Comparison of ENCODE assay signal across 1 cellular context in the genomic region with DNA sequence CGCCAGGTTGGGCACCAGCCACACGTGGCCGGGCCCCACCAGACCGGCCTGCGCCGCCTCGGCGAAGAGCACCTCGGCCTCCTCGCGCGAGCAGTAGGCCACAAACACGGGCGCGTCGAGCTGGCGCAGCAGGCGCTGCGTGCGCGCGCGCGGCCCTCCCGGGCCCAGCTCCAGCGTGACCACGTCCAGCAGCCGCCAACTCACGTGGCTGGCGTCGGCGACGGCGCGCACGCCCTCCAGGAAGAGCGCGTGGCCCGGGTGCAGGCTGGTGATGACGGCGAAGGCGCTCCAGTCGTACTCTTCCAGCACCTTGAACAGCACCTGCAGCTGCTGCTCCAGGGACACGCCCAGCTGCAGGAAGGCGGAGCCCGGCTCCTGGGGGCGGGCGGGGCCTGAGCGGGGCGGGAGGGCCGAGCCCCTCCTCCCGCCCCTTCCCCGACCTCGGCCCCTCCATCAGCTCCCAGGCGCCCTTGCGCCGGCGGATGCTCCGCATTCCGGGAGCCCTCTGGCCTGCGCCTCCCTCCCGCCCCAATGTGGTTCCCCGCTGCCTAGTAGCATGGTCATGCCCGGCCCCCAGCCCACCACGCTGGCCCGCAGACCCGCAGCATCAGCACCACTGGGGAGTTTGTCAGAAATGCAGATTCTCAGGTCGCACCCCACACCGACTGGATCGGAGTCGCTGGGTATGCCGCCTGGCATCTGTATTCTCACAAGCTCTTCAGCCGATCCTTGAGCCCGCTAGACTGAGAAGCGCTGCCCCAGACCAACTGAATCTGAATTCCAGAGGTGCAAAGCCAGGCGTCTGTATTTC.
TF ChIP-seq lines count a peak whose summit lies in the region.

No MANE protein-coding gene starts in this region.

TF ChIP-seq in HepG2, 621 proteins besides CTCF, POLR2A, EP300 and RAD21 (continued from another document):
- TF ChIP-seq, protein P1, sequence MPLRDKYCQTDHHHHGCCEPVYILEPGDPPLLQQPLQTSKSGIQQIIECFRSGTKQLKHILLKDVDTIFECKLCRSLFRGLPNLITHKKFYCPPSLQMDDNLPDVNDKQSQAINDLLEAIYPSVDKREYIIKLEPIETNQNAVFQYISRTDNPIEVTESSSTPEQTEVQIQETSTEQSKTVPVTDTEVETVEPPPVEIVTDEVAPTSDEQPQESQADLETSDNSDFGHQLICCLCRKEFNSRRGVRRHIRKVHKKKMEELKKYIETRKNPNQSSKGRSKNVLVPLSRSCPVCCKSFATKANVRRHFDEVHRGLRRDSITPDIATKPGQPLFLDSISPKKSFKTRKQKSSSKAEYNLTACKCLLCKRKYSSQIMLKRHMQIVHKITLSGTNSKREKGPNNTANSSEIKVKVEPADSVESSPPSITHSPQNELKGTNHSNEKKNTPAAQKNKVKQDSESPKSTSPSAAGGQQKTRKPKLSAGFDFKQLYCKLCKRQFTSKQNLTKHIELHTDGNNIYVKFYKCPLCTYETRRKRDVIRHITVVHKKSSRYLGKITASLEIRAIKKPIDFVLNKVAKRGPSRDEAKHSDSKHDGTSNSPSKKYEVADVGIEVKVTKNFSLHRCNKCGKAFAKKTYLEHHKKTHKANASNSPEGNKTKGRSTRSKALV (CRISPR knock-in tag; IDR thresholded peaks at IDR 0.05), result no peak
- TF ChIP-seq ZNF354B (CRISPR knock-in tag; IDR thresholded peaks at IDR 0.05), result no peak
- TF ChIP-seq ZNF547 (CRISPR knock-in tag; IDR thresholded peaks at IDR 0.05), result peak; percentile 58; the same call in 1 of the 2 replicates
- no peak for TF ChIP-seq HDAC6 (IDR thresholded peaks at IDR 0.05; ENCODE audit: low read depth, low read length)
- TF ChIP-seq PHF8 (CRISPR knock-in tag; IDR thresholded peaks at IDR 0.05), result 0 out of 2 replicates have a peak, but pooled peaks have one; percentile 20
- TF ChIP-seq, protein P2, sequence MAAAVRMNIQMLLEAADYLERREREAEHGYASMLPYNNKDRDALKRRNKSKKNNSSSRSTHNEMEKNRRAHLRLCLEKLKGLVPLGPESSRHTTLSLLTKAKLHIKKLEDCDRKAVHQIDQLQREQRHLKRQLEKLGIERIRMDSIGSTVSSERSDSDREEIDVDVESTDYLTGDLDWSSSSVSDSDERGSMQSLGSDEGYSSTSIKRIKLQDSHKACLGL (CRISPR knock-in tag; IDR thresholded peaks at IDR 0.05), result no peak
- TF ChIP-seq TEAD3 (CRISPR knock-in tag; optimal IDR thresholded peaks at IDR 0.05; ENCODE audit: borderline replicate concordance), result peak; percentile 82
- TF ChIP-seq, protein P3, sequence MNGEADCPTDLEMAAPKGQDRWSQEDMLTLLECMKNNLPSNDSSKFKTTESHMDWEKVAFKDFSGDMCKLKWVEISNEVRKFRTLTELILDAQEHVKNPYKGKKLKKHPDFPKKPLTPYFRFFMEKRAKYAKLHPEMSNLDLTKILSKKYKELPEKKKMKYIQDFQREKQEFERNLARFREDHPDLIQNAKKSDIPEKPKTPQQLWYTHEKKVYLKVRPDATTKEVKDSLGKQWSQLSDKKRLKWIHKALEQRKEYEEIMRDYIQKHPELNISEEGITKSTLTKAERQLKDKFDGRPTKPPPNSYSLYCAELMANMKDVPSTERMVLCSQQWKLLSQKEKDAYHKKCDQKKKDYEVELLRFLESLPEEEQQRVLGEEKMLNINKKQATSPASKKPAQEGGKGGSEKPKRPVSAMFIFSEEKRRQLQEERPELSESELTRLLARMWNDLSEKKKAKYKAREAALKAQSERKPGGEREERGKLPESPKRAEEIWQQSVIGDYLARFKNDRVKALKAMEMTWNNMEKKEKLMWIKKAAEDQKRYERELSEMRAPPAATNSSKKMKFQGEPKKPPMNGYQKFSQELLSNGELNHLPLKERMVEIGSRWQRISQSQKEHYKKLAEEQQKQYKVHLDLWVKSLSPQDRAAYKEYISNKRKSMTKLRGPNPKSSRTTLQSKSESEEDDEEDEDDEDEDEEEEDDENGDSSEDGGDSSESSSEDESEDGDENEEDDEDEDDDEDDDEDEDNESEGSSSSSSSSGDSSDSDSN (CRISPR knock-in tag; IDR thresholded peaks at IDR 0.05), result 0 out of 2 replicates have a peak, but pooled peaks have one; percentile 31
- peak; percentile 44; the same call in 1 of the 2 replicates for TF ChIP-seq ZNF367 (CRISPR knock-in tag; IDR thresholded peaks at IDR 0.05; ENCODE audit: borderline replicate concordance)
- TF ChIP-seq, protein P4, sequence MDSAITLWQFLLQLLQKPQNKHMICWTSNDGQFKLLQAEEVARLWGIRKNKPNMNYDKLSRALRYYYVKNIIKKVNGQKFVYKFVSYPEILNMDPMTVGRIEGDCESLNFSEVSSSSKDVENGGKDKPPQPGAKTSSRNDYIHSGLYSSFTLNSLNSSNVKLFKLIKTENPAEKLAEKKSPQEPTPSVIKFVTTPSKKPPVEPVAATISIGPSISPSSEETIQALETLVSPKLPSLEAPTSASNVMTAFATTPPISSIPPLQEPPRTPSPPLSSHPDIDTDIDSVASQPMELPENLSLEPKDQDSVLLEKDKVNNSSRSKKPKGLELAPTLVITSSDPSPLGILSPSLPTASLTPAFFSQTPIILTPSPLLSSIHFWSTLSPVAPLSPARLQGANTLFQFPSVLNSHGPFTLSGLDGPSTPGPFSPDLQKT (CRISPR knock-in tag; IDR thresholded peaks at IDR 0.05; ENCODE audit: borderline replicate concordance), result peak; percentile 36; the same call in 1 of the 2 replicates
- no peak for TF ChIP-seq ZNF670 (CRISPR knock-in tag; IDR thresholded peaks at IDR 0.05; ENCODE audit: borderline replicate concordance)
- TF ChIP-seq DNMT1 (CRISPR knock-in tag; IDR thresholded peaks at IDR 0.05), result peak; percentile 55; the same call in 1 of the 2 replicates
